Comparison of ENCODE assay signal across 8 cellular contexts in the genomic region with DNA sequence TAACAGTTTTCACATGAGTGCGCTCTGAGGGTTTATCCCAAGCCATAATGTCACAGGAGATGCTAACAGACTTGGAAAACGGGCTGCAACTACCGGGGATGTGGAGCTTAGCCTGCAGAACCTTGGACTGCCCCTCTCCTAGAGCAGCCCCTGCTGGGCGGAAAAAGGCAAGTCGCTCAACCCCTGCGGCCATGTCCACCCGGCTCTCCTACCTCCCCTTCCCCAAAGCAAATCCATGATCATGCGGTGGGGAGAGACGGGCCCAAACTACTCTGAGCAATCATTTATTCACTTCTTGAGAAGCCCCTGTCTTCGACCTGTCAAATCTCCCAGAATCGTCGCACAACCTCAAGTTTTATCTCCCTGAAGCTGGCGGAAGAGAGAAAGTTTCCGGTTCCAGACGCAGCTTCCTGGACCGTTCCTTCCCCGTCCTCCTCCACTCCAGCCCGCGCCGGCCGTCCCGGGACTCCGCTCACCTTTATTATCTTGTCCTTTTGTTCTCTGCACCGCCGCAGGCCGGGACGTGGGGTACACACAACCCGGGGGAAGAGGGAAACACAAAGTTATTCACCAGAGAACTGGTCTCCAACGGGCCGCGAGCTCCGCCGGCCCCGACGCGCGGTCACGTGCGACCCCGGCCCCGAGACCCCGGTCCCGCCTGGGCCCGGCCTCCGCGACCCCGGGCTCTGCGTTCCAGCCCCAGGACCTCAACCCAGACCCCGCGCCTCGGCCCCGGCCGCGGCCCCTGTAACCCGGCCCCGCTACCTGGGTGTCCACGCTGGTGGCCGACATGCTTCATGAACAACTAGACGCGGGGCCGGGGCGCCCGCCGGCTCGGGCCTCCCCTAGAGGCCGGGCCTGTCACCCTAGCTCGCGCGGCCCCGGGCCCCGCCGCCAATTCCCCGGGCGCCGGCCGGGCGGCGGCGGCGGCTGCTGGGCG. TPM values are rescaled to one million over a fixed set of nuclear protein-coding genes. Genes with fewer than 3 reads are reported as not detected.
DNase-seq lines count a peak whose midpoint lies in the region; ATAC-seq and TF ChIP-seq lines count a peak whose summit lies in the region.

No MANE protein-coding gene starts in this region.

- H3K27ac Mint-ChIP-seq in T-helper 17 cell (peak overlapping the region; percentile 91), naive B cell (peak overlapping the region in 4 of 6 donors; percentile 76 to 95 (median 85))

- H3K4me1 Mint-ChIP-seq in T-helper 17 cell (peaks cover 33% of the 10 kb centered on the region), naive B cell (peaks cover 35 to 52% (median 49%) of the 10 kb centered on the region in 3 donors)

- H3K4me3 ChIP-seq in epithelial cell of esophagus (ENCODE audit: low read length), result peak overlapping the region; percentile 77

- DNase-seq in D341Med (ENCODE audit: low spot score) (peak; percentile 75), HT1080 (ENCODE audit: low read depth) (peak; percentile 45), T-helper 17 cell (no peak), epithelial cell of esophagus (ENCODE audit: low read depth) (peak; percentile 50), naive B cell (no peak)

- H3K9me3 ChIP-seq in T-helper 17 cell (ENCODE audit: control insufficient read depth, low read length, poor library complexity, severe bottlenecking), result no peaks in the 10 kb centered on the region

- peak; percentile 38 for TF ChIP-seq CTCF in epithelial cell of esophagus (IDR thresholded peaks at IDR 0.05; ENCODE audit: insufficient read depth, low read depth, low read length, missing control alignments)

- H3K4me3 Mint-ChIP-seq in T-helper 17 cell (peak overlapping the region; percentile 92), naive B cell (peak overlapping the region; percentile 83 to 94 (median 90))

- peak; percentile 3 for ATAC-seq in GM19351 (IDR thresholded peaks at IDR 0.05; ENCODE audit: unreplicated experiment)
- ATAC-seq in T-helper 17 cell, result no peak
- no peak for ATAC-seq in naive B cell (ENCODE audit: low read depth in 2 of 2)
- ATAC-seq in GM19328 (IDR thresholded peaks at IDR 0.05; ENCODE audit: unreplicated experiment), result no peak
- ATAC-seq in activated CD4-positive, CD25-positive, alpha-beta regulatory T cell treated with anti-CD3 and anti-CD28 coated beads, Interleukin-2, amount 50 U/mL, for 24 hours, result no peak

- H3K9me3 Mint-ChIP-seq in naive B cell, result no peaks in the 10 kb centered on the region

- no peaks in the 10 kb centered on the region for H3K36me3 Mint-ChIP-seq in T-helper 17 cell (ENCODE audit: low read depth)
- peaks cover 0 to 7% of the 10 kb centered on the region in 2 donors for H3K36me3 Mint-ChIP-seq in naive B cell

- H3K27me3 Mint-ChIP-seq in T-helper 17 cell (peaks cover 4% of the 10 kb centered on the region), naive B cell (peaks cover 0 to 7% (median 6%) of the 10 kb centered on the region in 3 donors)

RNA-seq across cellular contexts. Expression of a gene that starts 0.6 kb away (rescaled TPM):
- 22.4 and 35.1 TPM in 2 replicates for total RNA-seq in HT1080 (2014; rRNA removed; shearing (Covaris generic))
- 26.4 and 28.9 TPM in 2 replicates for polyA plus RNA-seq in HT1080 (2015; cell fraction: cytosol; rRNA removed)
- polyA plus RNA-seq in HT1080 (2015; cell fraction: nucleus; rRNA removed), result 31.4 and 32.0 TPM in 2 replicates
- 10 to 100 TPM; 30.0 to 41.4 TPM for total RNA-seq in T-helper 17 cell
- polyA plus RNA-seq in naive B cell (ENCODE audit: low read depth in 6 of 6), result 10 to 100 TPM; 27.4 to 41.9 (median 34.6) TPM

RNA-seq across cellular contexts. Expression of a gene that starts 20.3 kb away (rescaled TPM):
- total RNA-seq in HT1080 (2014; rRNA removed; shearing (Covaris generic)), result not detected in 2 replicates
- polyA plus RNA-seq in HT1080 (2015; cell fraction: cytosol; rRNA removed), result not detected in 2 replicates
- polyA plus RNA-seq in HT1080 (2015; cell fraction: nucleus; rRNA removed), result not detected in 2 replicates
- total RNA-seq in T-helper 17 cell, result not detected
- not detected for polyA plus RNA-seq in naive B cell (ENCODE audit: low read depth in 6 of 6)

RNA-seq across cellular contexts. Expression of a gene that starts 38.9 kb away (rescaled TPM):
- total RNA-seq in HT1080 (2014; rRNA removed; shearing (Covaris generic)), result not detected in 2 replicates
- polyA plus RNA-seq in HT1080 (2015; cell fraction: cytosol; rRNA removed), result not detected in 2 replicates
- not detected in 2 replicates for polyA plus RNA-seq in HT1080 (2015; cell fraction: nucleus; rRNA removed)
- not detected for total RNA-seq in T-helper 17 cell
- not detected for polyA plus RNA-seq in naive B cell (ENCODE audit: low read depth in 6 of 6)

RNA-seq across cellular contexts. Expression of a gene that starts 57.2 kb away (rescaled TPM):
- total RNA-seq in HT1080 (2014; rRNA removed; shearing (Covaris generic)), result 62.1 and 64.7 TPM in 2 replicates
- 39.4 and 39.6 TPM in 2 replicates for polyA plus RNA-seq in HT1080 (2015; cell fraction: cytosol; rRNA removed)
- 377 and 402 TPM in 2 replicates for polyA plus RNA-seq in HT1080 (2015; cell fraction: nucleus; rRNA removed)
- 100 to 1,000 TPM; 108 to 128 TPM for total RNA-seq in T-helper 17 cell
- polyA plus RNA-seq in naive B cell (ENCODE audit: low read depth in 6 of 6), result 10 to 100 TPM in 4 of 6 donors, 1 to 10 TPM in 2; 8.2 to 17.7 (median 11.7) TPM

Comparison
In these comparisons a context has a peak if more than half of its experiments do, and no peak if none do; other contexts are left out.
1. DNase-seq: peak in D341Med (single experiment), HT1080 (single experiment) and epithelial cell of esophagus (single experiment); none in T-helper 17 cell (0 of 3) and naive B cell (single experiment).